ENCODE assay signal across 8 cellular contexts in the genomic region with DNA sequence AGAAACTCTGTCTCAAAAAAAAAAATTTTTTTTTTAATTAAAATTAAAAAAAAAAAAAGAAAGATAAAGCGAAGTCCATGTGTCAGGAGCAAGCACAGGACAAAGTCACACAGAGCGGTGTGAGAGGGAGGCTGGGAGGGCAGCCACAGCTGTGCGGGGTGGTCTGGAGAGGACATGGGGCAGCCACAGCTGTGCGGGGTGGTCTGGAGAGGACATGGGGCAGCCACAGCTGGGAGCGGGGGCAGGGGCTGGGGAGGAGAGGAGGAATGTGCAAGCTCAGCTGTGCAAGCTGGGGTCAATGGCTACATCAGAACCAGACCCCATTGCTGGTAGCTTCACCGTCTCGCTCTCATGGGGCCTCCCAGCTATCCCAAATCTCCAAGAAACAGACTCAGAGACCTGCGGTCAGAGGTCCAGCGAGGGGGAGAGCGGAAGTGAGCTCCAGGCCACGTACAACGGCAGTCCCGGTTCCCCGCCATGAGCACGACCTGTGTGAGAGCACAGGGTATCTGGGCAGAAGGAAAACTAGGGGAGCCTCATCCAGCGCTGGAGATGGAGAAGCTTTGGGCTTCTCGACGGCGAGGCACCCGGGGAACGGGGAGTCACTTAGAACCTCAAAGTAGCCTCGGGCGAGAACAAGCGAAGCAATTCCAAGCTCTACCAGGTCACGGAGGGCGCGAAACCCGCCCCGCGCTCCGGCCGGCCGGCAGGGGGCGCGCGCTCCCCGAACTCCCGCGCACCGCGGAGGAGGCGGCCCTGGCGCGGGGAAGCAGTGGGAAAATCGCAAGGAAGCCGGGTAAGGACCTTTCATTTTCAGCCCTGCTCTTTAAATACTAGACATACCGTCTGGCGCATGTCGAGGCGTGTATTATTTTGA. TPM values are rescaled to one million over a fixed set of nuclear protein-coding genes. Genes with fewer than 3 reads are reported as not detected.
DNase-seq lines count a peak whose midpoint lies in the region; ATAC-seq and TF ChIP-seq lines count a peak whose summit lies in the region.
"Not testable (repeated sequence)": the region's sequence is repeated elsewhere in the genome, so short reads cannot be mapped to it uniquely, and the experiment has no call there.
"Had no signal": no experiment of that assay in that cellular context is flagged by ENCODE, and none has a peak within 500 bp of the region (broad histone marks: within the 10 kb centered on the region; RNA-seq: fewer than 3 reads in every experiment).

No MANE protein-coding gene starts in this region.

- H3K4me1 Mint-ChIP-seq in activated T-cell treated with anti-CD3 and anti-CD28 coated beads, Interleukin-2, amount 50 U/mL, for 24 hours (ENCODE audit: low read depth) = not testable (repeated sequence)

- H3K27me3 Mint-ChIP-seq in activated T-cell treated with anti-CD3 and anti-CD28 coated beads, Interleukin-2, amount 50 U/mL, for 24 hours = not testable (repeated sequence)

- not testable (repeated sequence) for H3K36me3 Mint-ChIP-seq in activated T-cell treated with anti-CD3 and anti-CD28 coated beads, Interleukin-2, amount 50 U/mL, for 24 hours (ENCODE audit: low read depth)

- not testable (repeated sequence) for H3K27ac Mint-ChIP-seq in activated T-cell treated with anti-CD3 and anti-CD28 coated beads, Interleukin-2, amount 50 U/mL, for 24 hours

- intact Hi-C loops in Right ventricle myocardium inferior (cut with DNase I) = not testable (repeated sequence)

- H3K9me3 Mint-ChIP-seq in activated T-cell treated with anti-CD3 and anti-CD28 coated beads, Interleukin-2, amount 50 U/mL, for 24 hours = not testable (repeated sequence)

- peak; percentile 85 for ATAC-seq in GM18868 (IDR thresholded peaks at IDR 0.05; ENCODE audit: unreplicated experiment)
- peak; percentile 95 for ATAC-seq in GM21528 (IDR thresholded peaks at IDR 0.05; ENCODE audit: low FRiP score, unreplicated experiment)
- peak; percentile 86 for ATAC-seq in HG02970 (IDR thresholded peaks at IDR 0.05; ENCODE audit: low FRiP score, unreplicated experiment)
- ATAC-seq in HG03565 (IDR thresholded peaks at IDR 0.05; ENCODE audit: unreplicated experiment) = peak; percentile 87
- peak; percentile 98 for ATAC-seq in Right ventricle myocardium inferior
- ATAC-seq in omental fat pad (ENCODE audit: low FRiP score) = peak; percentile 94

- not testable (repeated sequence) for DNase-seq in activated T-cell treated with anti-CD3 and anti-CD28 coated beads, Interleukin-2, amount 50 U/mL, for 24 hours; Right ventricle myocardium inferior (ENCODE audit: missing footprints); omental fat pad (ENCODE audit: low spot score)

- peak overlapping the region; percentile 80 for H3K4me3 Mint-ChIP-seq in activated T-cell treated with anti-CD3 and anti-CD28 coated beads, Interleukin-2, amount 50 U/mL, for 24 hours

- not testable (repeated sequence) for TF ChIP-seq CTCF in omental fat pad (IDR thresholded peaks at IDR 0.05)

RNA-seq across cellular contexts. Expression of gene CBY3, which starts 23.3 kb away (rescaled TPM):
- total RNA-seq in Right ventricle myocardium inferior = not detected
- not detected for total RNA-seq in omental fat pad
- total RNA-seq: myocyte had no signal

RNA-seq across cellular contexts. Expression of gene HNRNPH1, which starts 34.1 kb away (rescaled TPM):
- total RNA-seq in Right ventricle myocardium inferior = 218 TPM
- total RNA-seq in omental fat pad = 100 to 1,000 TPM; 410 to 898 (median 679) TPM

RNA-seq across cellular contexts. Expression of gene CANX, which starts 41.2 kb away (rescaled TPM):
- total RNA-seq in Right ventricle myocardium inferior (504 TPM), omental fat pad (100 to 1,000 TPM; 269 to 487 (median 358) TPM)
